In the genomic region with DNA sequence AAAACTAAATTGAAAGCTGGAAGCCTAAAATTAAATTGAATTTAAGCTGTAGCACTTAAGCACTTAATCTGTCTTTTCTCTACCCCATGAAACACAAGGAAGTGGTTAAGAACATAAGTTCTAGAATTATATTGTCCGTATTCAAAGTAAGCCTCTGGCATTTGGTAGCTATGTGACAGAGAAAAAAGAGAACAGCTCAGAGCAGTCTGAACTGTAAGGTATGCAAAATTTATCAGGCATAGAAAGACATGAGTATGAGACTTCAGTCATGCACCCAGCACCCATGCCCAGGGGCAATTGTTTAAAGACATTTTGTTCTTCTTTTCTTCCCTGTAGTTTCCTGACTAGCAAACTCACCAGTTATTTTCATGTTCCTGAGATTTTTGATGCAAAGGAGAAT, we compare ENCODE assay signal across 28 cellular contexts.
DNase-seq lines count a peak whose midpoint lies in the region; ATAC-seq lines count a peak whose summit lies in the region.
"Had no signal": no experiment of that assay in that cellular context is flagged by ENCODE, and none has a peak within 500 bp of the region (broad histone marks: within the 10 kb centered on the region; RNA-seq: fewer than 3 reads in every experiment).

No MANE protein-coding gene starts in this region.

- H3K4me3 ChIP-seq in adipocyte (ENCODE audit: low read length): no peak overlapping the region
- H3K4me3 ChIP-seq: A549, HAP-1, SJSA1 had no signal

- no peak overlapping the region for H3K27ac Mint-ChIP-seq in activated naive CD4-positive, alpha-beta T cell treated with anti-CD3 and anti-CD28 coated beads, Interleukin-2, amount 50 U/mL, for 72 hours
- H3K27ac Mint-ChIP-seq: B cell; CD8-positive, alpha-beta T cell had no signal

- H3K9ac ChIP-seq in adipocyte (ENCODE audit: low read length): no peak overlapping the region

- no peaks in the 10 kb centered on the region for H3K9me3 ChIP-seq in adipocyte (ENCODE audit: control insufficient read depth, low read length)
- H3K9me3 ChIP-seq: A549, Caco-2, HAP-1, SJSA1 had no signal

- no peaks in the 10 kb centered on the region for H3K4me1 ChIP-seq in adipocyte (ENCODE audit: control insufficient read depth, insufficient read depth, low read length)
- H3K4me1 ChIP-seq: A549, Caco-2, HAP-1, SJSA1 had no signal

- no peaks in the 10 kb centered on the region for H3K36me3 ChIP-seq in adipocyte (ENCODE audit: control insufficient read depth, insufficient read depth, low read length, severe bottlenecking)
- H3K36me3 ChIP-seq: HAP-1, SJSA1 had no signal

- peak; percentile 20 for DNase-seq in M059J (ENCODE audit: low read depth)
- DNase-seq in adipocyte (ENCODE audit: low read depth): peak; percentile 31
- DNase-seq in foreskin melanocyte: peak; percentile 64
- DNase-seq in left ventricle myocardium superior: no peak
- DNase-seq in activated naive CD4-positive, alpha-beta T cell treated with anti-CD3 and anti-CD28 coated beads, Interleukin-2, amount 50 U/mL, for 72 hours (ENCODE audit: low spot score in 2 of 2): no peak
- no peak for DNase-seq in activated gamma-delta T cell (lab: John Stamatoyannopoulos, UW)
- DNase-seq in HCEC 1CT: no peak
- DNase-seq: Caco-2; CD8-positive, alpha-beta T cell; DMS 273 treated with DMSO at 0.1 percent for 48 hours; DMS79; GF-D8; GOT3; IMR-90; KG1; NCI-H1048; NCI-H1417; NCI-H1694; NCI-H2081; NCI-H226; NCI-H510A; NCI-H69; PC-3; Right ventricle myocardium superior had no signal

- intact Hi-C loops in left ventricle myocardium superior (cut with micrococcal nuclease): no loop called here

- H3K36me3 Mint-ChIP-seq in activated naive CD4-positive, alpha-beta T cell treated with anti-CD3 and anti-CD28 coated beads, Interleukin-2, amount 50 U/mL, for 72 hours: no peaks in the 10 kb centered on the region
- H3K36me3 Mint-ChIP-seq: CD8-positive, alpha-beta T cell had no signal

- H3K27me3 ChIP-seq in adipocyte (replicated peaks; ENCODE audit: control insufficient read depth, insufficient read depth, low read length): no peaks in the 10 kb centered on the region
- H3K27me3 ChIP-seq: SJSA1 had no signal

- no peak for ATAC-seq in left ventricle myocardium superior
- ATAC-seq in activated naive CD4-positive, alpha-beta T cell treated with anti-CD3 and anti-CD28 coated beads, Interleukin-2, amount 50 U/mL, for 72 hours: no peak
- ATAC-seq: A549; CD8-positive, alpha-beta T cell; PC-3 had no signal

- no peaks in the 10 kb centered on the region for H3K9me3 Mint-ChIP-seq in activated naive CD4-positive, alpha-beta T cell treated with anti-CD3 and anti-CD28 coated beads, Interleukin-2, amount 50 U/mL, for 72 hours
- H3K9me3 Mint-ChIP-seq: CD8-positive, alpha-beta T cell had no signal

Comparison
In these comparisons a context has a peak if more than half of its experiments do, and no peak if none do; other contexts are left out.
1. DNase-seq: peak in M059J (single experiment), adipocyte (single experiment) and foreskin melanocyte (single experiment); none in left ventricle myocardium superior (single experiment), activated naive CD4-positive, alpha-beta T cell treated with anti-CD3 and anti-CD28 coated beads, Interleukin-2, amount 50 U/mL, for 72 hours (0 of 2), activated gamma-delta T cell (single experiment) and HCEC 1CT (single experiment).